ENCODE assay signal across 11 cellular contexts in genomic region chr7:107672183-107672582, GRCh38. TPM values are rescaled to one million over a fixed set of nuclear protein-coding genes. Genes with fewer than 3 reads are reported as not detected.
"Had no signal": no experiment of that assay in that cellular context is flagged by ENCODE, and none has a peak within 500 bp of the region (broad histone marks: within the 10 kb centered on the region; RNA-seq: fewer than 3 reads in every experiment).

No MANE protein-coding gene starts in this region.

- ATAC-seq: GM23338, HCT116 had no signal

- H3K4me2 ChIP-seq: GM23338 had no signal

- H3K27ac ChIP-seq: GM23248 had no signal

- H3K36me3 ChIP-seq: HAP-1 had no signal

- H3K9me3 ChIP-seq: HAP-1 had no signal

- H3K4me1 ChIP-seq: HAP-1 had no signal

- DNase-seq: GM23248, GOT3, H7, H9, HCEC 1CT, HFFc6 had no signal

- H2AFZ ChIP-seq: GM23248, GM23338 had no signal

- H3K4me3 ChIP-seq: GM23248, GM23338, HAP-1 had no signal

- FAIRE-seq: H1, H54 had no signal

- H3K9ac ChIP-seq: GM23248 had no signal

RNA-seq across cellular contexts. Expression of gene SLC26A4, which starts 11.6 kb away (rescaled TPM):
- total RNA-seq: H7 had no signal
- polyA plus RNA-seq: GM23338 had no signal
